ENCODE assay signal across 22 cellular contexts in the genomic region with DNA sequence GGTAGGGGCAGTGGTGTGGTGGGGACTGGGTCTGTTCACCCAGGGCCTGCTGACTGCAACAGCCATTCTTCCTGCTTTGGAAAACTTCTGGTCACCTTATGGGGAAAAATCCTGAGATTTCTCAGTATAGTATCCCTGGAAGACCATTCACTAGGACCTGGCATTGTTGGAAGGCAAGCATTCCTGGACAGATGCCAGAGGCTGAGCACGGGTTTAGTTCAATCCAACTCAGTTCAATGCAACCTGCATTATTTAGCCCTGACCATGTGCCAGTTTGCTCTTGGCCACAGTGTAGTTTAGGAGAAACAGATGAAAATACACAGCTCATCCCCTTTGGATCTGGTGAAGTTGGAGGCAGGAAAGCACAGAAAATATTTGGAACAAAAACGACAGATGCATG.
A peak's percentile ranks its signal among the peaks of the same experiment; 100 is the strongest.
DNase-seq lines count a peak whose midpoint lies in the region; ATAC-seq, FAIRE-seq and TF ChIP-seq lines count a peak whose summit lies in the region.
"Had no signal": no experiment of that assay in that cellular context is flagged by ENCODE, and none has a peak within 500 bp of the region (broad histone marks: within the 10 kb centered on the region; RNA-seq: fewer than 3 reads in every experiment).

No MANE protein-coding gene starts in this region.

- TF ChIP-seq POLR2A in body of pancreas (IDR thresholded peaks at IDR 0.05) = no peak
- no peak for TF ChIP-seq POLR2A in HepG2 (IDR thresholded peaks at IDR 0.05; ENCODE audit: insufficient read depth in 1 of 2, low read depth in 2 of 2, low read length in 2 of 2)

- H3K27me3 ChIP-seq in body of pancreas (no peaks in the 10 kb centered on the region), HepG2 (ENCODE audit: control insufficient read depth in 1 of 2, insufficient read depth in 2 of 2, low read length in 2 of 2) (peaks cover 1 to 12% of the 10 kb centered on the region in 2 experiments; a peak in 2 of 5 replicates), GM23248 (replicated peaks; ENCODE audit: insufficient read depth) (no peaks in the 10 kb centered on the region), WERI-Rb-1 (ENCODE audit: insufficient read depth, low read depth, severe bottlenecking) (no peaks in the 10 kb centered on the region)
- H3K27me3 ChIP-seq: right atrium auricular region had no signal

- H3K27ac ChIP-seq in body of pancreas = no peak overlapping the region
- H3K27ac ChIP-seq in HepG2 (ENCODE audit: extremely low read length, insufficient read depth, low read length) = no peak overlapping the region
- no peak overlapping the region for H3K27ac ChIP-seq in GM23248
- H3K27ac ChIP-seq in WERI-Rb-1 = no peak overlapping the region
- H3K27ac ChIP-seq: left ventricle myocardium inferior, neutrophil, right atrium auricular region had no signal

- no peak overlapping the region for H3K4me2 ChIP-seq in HepG2 (ENCODE audit: low read depth, low read length)
- H3K4me2 ChIP-seq in GM23248 (ENCODE audit: unreplicated experiment) = no peak overlapping the region

- POLR2A ChIA-PET in HepG2 (lab: Yijun Ruan, JAX) = interaction anchor here (1.0 kb wide), 1 partner anchor 13 kb away, joined by 3 read pairs; no protein-coding TSS in a partner anchor

- in situ Hi-C loops in HepG2 (cut with HindIII; ENCODE audit: extremely low pct_ligation_motif_present, low pct_unique_long_range_greater_than_20kb) = no loop called here
- in situ Hi-C loops in GM23248 (cut with MboI) = loop anchor here (25.0 kb wide), 1 partner anchor 1170 kb away; no protein-coding TSS in a partner anchor

- ATAC-seq in activated CD8-positive, alpha-beta memory T cell treated with anti-CD3 and anti-CD28 coated beads, Interleukin-2, amount 10 ng/mL, durations not matched to agents 7 days and 5 days = no peak
- no peak for ATAC-seq in body of pancreas
- ATAC-seq in HepG2 = no peak

- no peaks in the 10 kb centered on the region for H3K79me2 ChIP-seq in HepG2 (ENCODE audit: insufficient read depth, low read length)
- H3K79me2 ChIP-seq in GM23248 (ENCODE audit: insufficient read depth) = no peaks in the 10 kb centered on the region

- H3K27me3 Mint-ChIP-seq in activated CD8-positive, alpha-beta memory T cell treated with anti-CD3 and anti-CD28 coated beads, Interleukin-2, amount 10 ng/mL, durations not matched to agents 7 days and 5 days = peaks cover 31% of the 10 kb centered on the region
- H3K27me3 Mint-ChIP-seq: CD4-positive, alpha-beta T cell had no signal

- H3K9me3 Mint-ChIP-seq in activated CD8-positive, alpha-beta memory T cell treated with anti-CD3 and anti-CD28 coated beads, Interleukin-2, amount 10 ng/mL, durations not matched to agents 7 days and 5 days (ENCODE audit: low read depth) = peaks cover 1% of the 10 kb centered on the region
- H3K9me3 Mint-ChIP-seq: CD4-positive, alpha-beta T cell had no signal

- H3F3A ChIP-seq in GM23248 (ENCODE audit: insufficient read depth) = no peaks in the 10 kb centered on the region

- WGBS in body of pancreas, 2 donors = 7 to 27% methylated on average over 2 of the region's 2 CpGs
- 0% methylated on average over 2 of the region's 2 CpGs for WGBS in HepG2 (ENCODE audit: low lambda C conversion rate)
- 2 to 4% methylated on average over 2 of the region's 2 CpGs for WGBS in GM23248 (ENCODE audit: low coverage in 1 of 2, low lambda C conversion rate in 2 of 2, missing lambda C conversion rate in 2 of 2), 2 experiments

- intact Hi-C loops in body of pancreas (cut with DNase I) = no loop called here
- intact Hi-C loops in HepG2 (cut with micrococcal nuclease; ENCODE audit: unreplicated experiment) = no loop called here

- H4K20me1 ChIP-seq in HepG2 (ENCODE audit: insufficient read depth, low read length) (no peaks in the 10 kb centered on the region), GM23248 (ENCODE audit: insufficient read depth) (no peaks in the 10 kb centered on the region)

- CTCF ChIA-PET in activated CD8-positive, alpha-beta memory T cell treated with anti-CD3 and anti-CD28 coated beads, Interleukin-2, amount 10 ng/mL, durations not matched to agents 7 days and 5 days (lab: Charles Lee) = no interaction called here
- CTCF ChIA-PET in HepG2 (lab: Yijun Ruan, JAX; ENCODE audit: low intra/inter-chr PET ratio, low total read pairs) = no interaction called here

- no peak for TF ChIP-seq RAD21 in HepG2 (CRISPR knock-in tag; IDR thresholded peaks at IDR 0.05)

- TF ChIP-seq CTCF in body of pancreas (IDR thresholded peaks at IDR 0.05) (no peak), HepG2 (CRISPR knock-in tag; IDR thresholded peaks at IDR 0.05) (no peak), WERI-Rb-1 (IDR thresholded peaks at IDR 0.05; ENCODE audit: low read depth, low read length) (no peak)

- H3K9ac ChIP-seq in HepG2 (ENCODE audit: insufficient read depth, low read depth, low read length) = no peak overlapping the region
- no peak overlapping the region for H3K9ac ChIP-seq in GM23248

- H3K4me1 ChIP-seq in body of pancreas (no peaks in the 10 kb centered on the region), HepG2 (ENCODE audit: insufficient read depth, low read length) (peaks cover 13% of the 10 kb centered on the region), GM23248 (ENCODE audit: insufficient read depth) (no peaks in the 10 kb centered on the region)
- H3K4me1 ChIP-seq: left ventricle myocardium inferior, right atrium auricular region had no signal

- TF ChIP-seq EP300 in HepG2 (IDR thresholded peaks at IDR 0.05; ENCODE audit: low read depth in 2 of 2, low read length in 2 of 2) (no peak), HepG2 (CRISPR knock-in tag; IDR thresholded peaks at IDR 0.05; ENCODE audit: borderline replicate concordance) (no peak)

- H2AFZ ChIP-seq in HepG2 (ENCODE audit: low read length) (no peak overlapping the region), GM23248 (no peak overlapping the region)

- H3K4me3 ChIP-seq in body of pancreas = no peak overlapping the region
- no peak overlapping the region for H3K4me3 ChIP-seq in HepG2 (replicated peaks in 1 of 3; ENCODE audit: insufficient read depth in 1 of 3, low read depth in 2 of 3, low read length in 3 of 3)
- H3K4me3 ChIP-seq in GM23248 = no peak overlapping the region
- H3K4me3 ChIP-seq in WERI-Rb-1 (ENCODE audit: low read depth, low read length) = no peak overlapping the region
- H3K4me3 ChIP-seq: left ventricle myocardium inferior, right atrium auricular region had no signal

- no peak for FAIRE-seq in HepG2 (lab: Jason Lieb, UNC)
- FAIRE-seq: RCC 7860, TTC549 had no signal

- H3K9me3 ChIP-seq in body of pancreas (no peaks in the 10 kb centered on the region), HepG2 (ENCODE audit: low read length) (no peaks in the 10 kb centered on the region), GM23248 (ENCODE audit: low read depth) (no peaks in the 10 kb centered on the region), WERI-Rb-1 (ENCODE audit: severe bottlenecking) (no peaks in the 10 kb centered on the region)
- H3K9me3 ChIP-seq: left ventricle myocardium inferior, neutrophil, right atrium auricular region had no signal

- peak; percentile 33 for DNase-seq in activated CD8-positive, alpha-beta memory T cell treated with anti-CD3 and anti-CD28 coated beads for 24 hours
- no peak for DNase-seq in activated CD8-positive, alpha-beta memory T cell treated with anti-CD3 and anti-CD28 coated beads, Interleukin-2, amount 10 ng/mL, durations not matched to agents 7 days and 5 days
- DNase-seq in NCI-H1105 (lab: John Stamatoyannopoulos, UW) (peak; percentile 14), body of pancreas (peak in 3 of 4 donors; percentile 19 to 59 (median 55)), pons (ENCODE audit: low spot score) (peak; percentile 38), HepG2 (ENCODE audit: low spot score) (no peak), GM23248 (no peak), WERI-Rb-1 (no peak)
- DNase-seq: activated CD4-positive, alpha-beta T cell treated with anti-CD3 and anti-CD28 coated beads, Interleukin-2, amount 10 ng/mL, durations not matched to agents 24 days and 14 days; activated gamma-delta T cell treated with Interleukin-2 at 50 U/mL for 16 hours; amniotic stem cell; CD4-positive, alpha-beta T cell; KBM-7; left ventricle myocardium inferior; NCI-H1048; NCI-H2171 treated with DMSO at 0.1 percent for 48 hours; NK-92 treated with Interleukin-12 subunit alpha and Interleukin-12 subunit beta, amount 100 ng/mL, for 24 hours; stimulated activated CD4-positive, alpha-beta T cell treated with anti-CD3 and anti-CD28 coated beads, Interleukin-15, amount 100 ng/mL, for 24 hours had no signal

- H3K36me3 ChIP-seq in body of pancreas (replicated peaks in 1 of 2; ENCODE audit: insufficient read depth in 1 of 2, low read depth in 2 of 2) (no peaks in the 10 kb centered on the region), HepG2 (replicated peaks in 1 of 2; ENCODE audit: control insufficient read depth in 1 of 2, insufficient read depth in 2 of 2, low read length in 2 of 2) (no peaks in the 10 kb centered on the region), GM23248 (ENCODE audit: low read depth) (no peaks in the 10 kb centered on the region), WERI-Rb-1 (no peaks in the 10 kb centered on the region)
- H3K36me3 ChIP-seq: left ventricle myocardium inferior, neutrophil, right atrium auricular region had no signal

- no peaks in the 10 kb centered on the region for H3K9me2 ChIP-seq in GM23248 (ENCODE audit: insufficient read depth)

- H3K27ac Mint-ChIP-seq in activated CD8-positive, alpha-beta memory T cell treated with anti-CD3 and anti-CD28 coated beads, Interleukin-2, amount 10 ng/mL, durations not matched to agents 7 days and 5 days = no peak overlapping the region
- H3K27ac Mint-ChIP-seq: activated CD4-positive, alpha-beta T cell treated with anti-CD3 and anti-CD28 coated beads, Interleukin-2, amount 10 ng/mL, durations not matched to agents 24 days and 14 days; CD4-positive, alpha-beta T cell had no signal

- H3K4me1 Mint-ChIP-seq in activated CD8-positive, alpha-beta memory T cell treated with anti-CD3 and anti-CD28 coated beads, Interleukin-2, amount 10 ng/mL, durations not matched to agents 7 days and 5 days = no peaks in the 10 kb centered on the region
- H3K4me1 Mint-ChIP-seq: activated CD4-positive, alpha-beta T cell treated with anti-CD3 and anti-CD28 coated beads, Interleukin-2, amount 10 ng/mL, durations not matched to agents 24 days and 14 days had no signal

- no peaks in the 10 kb centered on the region for H3K36me3 Mint-ChIP-seq in activated CD8-positive, alpha-beta memory T cell treated with anti-CD3 and anti-CD28 coated beads, Interleukin-2, amount 10 ng/mL, durations not matched to agents 7 days and 5 days

- H3K4me3 Mint-ChIP-seq in activated CD8-positive, alpha-beta memory T cell treated with anti-CD3 and anti-CD28 coated beads, Interleukin-2, amount 10 ng/mL, durations not matched to agents 7 days and 5 days = no peak overlapping the region
- H3K4me3 Mint-ChIP-seq: activated CD4-positive, alpha-beta T cell treated with anti-CD3 and anti-CD28 coated beads, Interleukin-2, amount 10 ng/mL, durations not matched to agents 24 days and 14 days; CD4-positive, alpha-beta T cell had no signal

- BruUV-seq in HepG2 (replicated peaks; lab: Mats Ljungman, UMichigan) = no TSS peak

TF ChIP-seq in HepG2, 621 proteins besides CTCF, POLR2A, EP300 and RAD21 (continues in another document):
- TF ChIP-seq POLR2AphosphoS2 (IDR thresholded peaks at IDR 0.05; ENCODE audit: low read depth, low read length) (no peak), ZNF34 (CRISPR knock-in tag; IDR thresholded peaks at IDR 0.05; ENCODE audit: borderline replicate concordance) (no peak), RXRA (CRISPR knock-in tag; IDR thresholded peaks at IDR 0.05) (no peak), NCOA5 (CRISPR knock-in tag; IDR thresholded peaks at IDR 0.05) (no peak)

Comparison
In these comparisons a context has a peak if more than half of its experiments do, and no peak if none do; other contexts are left out.
1. DNase-seq: peak in activated CD8-positive, alpha-beta memory T cell treated with anti-CD3 and anti-CD28 coated beads for 24 hours (single experiment), NCI-H1105 (single experiment), body of pancreas (3 of 4) and pons (single experiment); none in activated CD8-positive, alpha-beta memory T cell treated with anti-CD3 and anti-CD28 coated beads, Interleukin-2, amount 10 ng/mL, durations not matched to agents 7 days and 5 days (single experiment), HepG2 (single experiment), GM23248 (single experiment) and WERI-Rb-1 (single experiment).